ENCODE assay signal across 14 cellular contexts in genomic region chr4:122046255-122046654, GRCh38.
DNase-seq lines count a peak whose midpoint lies in the region; ATAC-seq and TF ChIP-seq lines count a peak whose summit lies in the region.
"Had no signal": no experiment of that assay in that cellular context is flagged by ENCODE, and none has a peak within 500 bp of the region (broad histone marks: within the 10 kb centered on the region; RNA-seq: fewer than 3 reads in every experiment).

No MANE protein-coding gene starts in this region.

- intact Hi-C loops in left cardiac atrium (cut with DNase I), result no loop called here
- intact Hi-C loops in activated T-helper 2 cell treated with anti-CD3 and anti-CD28 coated beads, Interferon-gamma antibody, Interleukin-2, Interleukin-4, amounts not matched to agents 10 μg/mL and 5 μg/mL and 100 μg/mL, durations not matched to agents 14 hours and 24 hours and 36 hours (cut with micrococcal nuclease), result loop anchor here (10.0 kb wide), 1 partner anchor 671 kb away; no protein-coding TSS in a partner anchor

- no peak for DNase-seq in cardiac muscle cell (ENCODE audit: low read depth in 1 of 2, low spot score in 1 of 2)
- no peak for DNase-seq in left cardiac atrium
- no peak for DNase-seq in SK-N-MC (ENCODE audit: low read depth, low spot score)
- no peak for DNase-seq in hippocampal formation (lab: John Stamatoyannopoulos, UW)
- DNase-seq in activated T-helper 2 cell treated with anti-CD3 and anti-CD28 coated beads, Interferon-gamma antibody, Interleukin-2, Interleukin-4, amounts not matched to agents 10 μg/mL and 5 μg/mL and 100 μg/mL, durations not matched to agents 14 hours and 24 hours and 36 hours (ENCODE audit: low spot score), result no peak
- DNase-seq: Caco-2; CD4-positive, alpha-beta T cell; CD8-positive, alpha-beta T cell; GF-D8 had no signal

- H3K9me3 Mint-ChIP-seq in activated T-helper 2 cell treated with anti-CD3 and anti-CD28 coated beads, Interferon-gamma antibody, Interleukin-2, Interleukin-4, amounts not matched to agents 10 μg/mL and 5 μg/mL and 100 μg/mL, durations not matched to agents 14 hours and 24 hours and 36 hours, result no peaks in the 10 kb centered on the region
- H3K9me3 Mint-ChIP-seq: CD4-positive, alpha-beta T cell; CD8-positive, alpha-beta T cell had no signal

- no peak for ATAC-seq in left cardiac atrium
- ATAC-seq: A549; CD8-positive, alpha-beta T cell had no signal

- peaks cover 7% of the 10 kb centered on the region for H3K27me3 Mint-ChIP-seq in activated T-helper 2 cell treated with anti-CD3 and anti-CD28 coated beads, Interferon-gamma antibody, Interleukin-2, Interleukin-4, amounts not matched to agents 10 μg/mL and 5 μg/mL and 100 μg/mL, durations not matched to agents 14 hours and 24 hours and 36 hours (ENCODE audit: low read depth)

- H3K9ac ChIP-seq in SK-N-MC (ENCODE audit: insufficient read length), result no peak overlapping the region
- H3K9ac ChIP-seq: BLaER1 treated with 17β-estradiol and CSF1 and Interleukin-3, amounts not matched to agents 10 nM and 100 nM had no signal

- no peaks in the 10 kb centered on the region for H3K4me1 Mint-ChIP-seq in activated T-helper 2 cell treated with anti-CD3 and anti-CD28 coated beads, Interferon-gamma antibody, Interleukin-2, Interleukin-4, amounts not matched to agents 10 μg/mL and 5 μg/mL and 100 μg/mL, durations not matched to agents 14 hours and 24 hours and 36 hours (ENCODE audit: low read depth)
- H3K4me1 Mint-ChIP-seq: B cell had no signal

- H3K27ac ChIP-seq in cardiac muscle cell (peak overlapping the region; percentile 25), SK-N-MC (peak overlapping the region; percentile 67; the same call in 1 of the 2 replicates)
- H3K27ac ChIP-seq: 22Rv1; A549; BLaER1 treated with 17β-estradiol and CSF1 and Interleukin-3, amounts not matched to agents 10 nM and 100 nM; C4-2B had no signal

- H3K9me3 ChIP-seq in cardiac muscle cell (ENCODE audit: low read depth), result no peaks in the 10 kb centered on the region
- no peaks in the 10 kb centered on the region for H3K9me3 ChIP-seq in SK-N-MC (ENCODE audit: low read depth, low read length)
- H3K9me3 ChIP-seq: A549; BLaER1 treated with 17β-estradiol and CSF1 and Interleukin-3, amounts not matched to agents 10 nM and 100 nM; Caco-2 had no signal

- H3K4me1 ChIP-seq in cardiac muscle cell (ENCODE audit: low read depth), result peaks cover 16% of the 10 kb centered on the region
- H3K4me1 ChIP-seq: Caco-2 had no signal

- H3K4me3 Mint-ChIP-seq in activated T-helper 2 cell treated with anti-CD3 and anti-CD28 coated beads, Interferon-gamma antibody, Interleukin-2, Interleukin-4, amounts not matched to agents 10 μg/mL and 5 μg/mL and 100 μg/mL, durations not matched to agents 14 hours and 24 hours and 36 hours (ENCODE audit: low read depth), result no peak overlapping the region
- H3K4me3 Mint-ChIP-seq: B cell; CD4-positive, alpha-beta T cell; CD8-positive, alpha-beta T cell had no signal

- no peaks in the 10 kb centered on the region for H3K36me3 ChIP-seq in cardiac muscle cell
- no peaks in the 10 kb centered on the region for H3K36me3 ChIP-seq in SK-N-MC (ENCODE audit: insufficient read depth, low read length)
- H3K36me3 ChIP-seq: BLaER1 treated with 17β-estradiol and CSF1 and Interleukin-3, amounts not matched to agents 10 nM and 100 nM had no signal

- H3K4me3 ChIP-seq in cardiac muscle cell (no peak overlapping the region), SK-N-MC (no peak overlapping the region)
- H3K4me3 ChIP-seq: A549; BLaER1 treated with 17β-estradiol and CSF1 and Interleukin-3, amounts not matched to agents 10 nM and 100 nM had no signal

- no peaks in the 10 kb centered on the region for H3K36me3 Mint-ChIP-seq in activated T-helper 2 cell treated with anti-CD3 and anti-CD28 coated beads, Interferon-gamma antibody, Interleukin-2, Interleukin-4, amounts not matched to agents 10 μg/mL and 5 μg/mL and 100 μg/mL, durations not matched to agents 14 hours and 24 hours and 36 hours (ENCODE audit: low read depth)
- H3K36me3 Mint-ChIP-seq: CD8-positive, alpha-beta T cell had no signal

- H3K27ac Mint-ChIP-seq in activated T-helper 2 cell treated with anti-CD3 and anti-CD28 coated beads, Interferon-gamma antibody, Interleukin-2, Interleukin-4, amounts not matched to agents 10 μg/mL and 5 μg/mL and 100 μg/mL, durations not matched to agents 14 hours and 24 hours and 36 hours, result no peak overlapping the region
- H3K27ac Mint-ChIP-seq: B cell; CD4-positive, alpha-beta T cell; CD8-positive, alpha-beta T cell had no signal

- no peaks in the 10 kb centered on the region for H3K27me3 ChIP-seq in cardiac muscle cell
- H3K27me3 ChIP-seq: BLaER1 treated with 17β-estradiol and CSF1 and Interleukin-3, amounts not matched to agents 10 nM and 100 nM had no signal

- TF ChIP-seq CTCF in cardiac muscle cell (IDR thresholded peaks at IDR 0.05; ENCODE audit: low read depth, low read length), result no peak
